9 cellular contexts compared by ENCODE assay signal in genomic region chr4:86043755-86044592, GRCh38.
DNase-seq lines count a peak whose midpoint lies in the region; ATAC-seq and TF ChIP-seq lines count a peak whose summit lies in the region.
"Had no signal": no experiment of that assay in that cellular context is flagged by ENCODE, and none has a peak within 500 bp of the region (broad histone marks: within the 10 kb centered on the region; RNA-seq: fewer than 3 reads in every experiment).

No MANE protein-coding gene starts in this region.

- DNase-seq in activated CD4-positive, alpha-beta T cell treated with anti-CD3 and anti-CD28 coated beads for 48 hours: peak; percentile 3
- DNase-seq in activated CD4-positive, alpha-beta T cell treated with anti-CD3 and anti-CD28 coated beads for 1 hour: no peak
- DNase-seq in NCI-H2171 (lab: John Stamatoyannopoulos, UW): peak; percentile 9
- DNase-seq in activated CD8-positive, alpha-beta T cell treated with anti-CD3 and anti-CD28 coated beads for 36 hours: peak; percentile 12
- peak; percentile 60 for DNase-seq in hepatocyte (ENCODE audit: low spot score)
- no peak for DNase-seq in stomach
- DNase-seq in effector CD4-positive, alpha-beta T cell: no peak

- H3K36me3 ChIP-seq in hepatocyte (replicated peaks; ENCODE audit: insufficient read depth, low read depth) (no peaks in the 10 kb centered on the region), stomach (no peaks in the 10 kb centered on the region)

- H3K9me3 Mint-ChIP-seq in activated CD8-positive, alpha-beta T cell treated with anti-CD3 and anti-CD28 coated beads for 36 hours: no peaks in the 10 kb centered on the region
- H3K9me3 Mint-ChIP-seq: dendritic cell treated with granulocyte-macrophage colony-stimulating factor and Interleukin-4, amounts not matched to agents 40 ng/mL and 50 ng/mL, for 4 days had no signal

- H3K4me1 ChIP-seq in hepatocyte (ENCODE audit: insufficient read depth) (no peaks in the 10 kb centered on the region), stomach (peaks cover 0 to 11% (median 3%) of the 10 kb centered on the region in 4 donors)

- H3K27me3 Mint-ChIP-seq in activated CD8-positive, alpha-beta T cell treated with anti-CD3 and anti-CD28 coated beads for 36 hours: no peaks in the 10 kb centered on the region
- H3K27me3 Mint-ChIP-seq: dendritic cell treated with granulocyte-macrophage colony-stimulating factor and Interleukin-4, amounts not matched to agents 40 ng/mL and 50 ng/mL, for 4 days had no signal

- TF ChIP-seq POLR2A in stomach (IDR thresholded peaks at IDR 0.05): no peak

- no peaks in the 10 kb centered on the region for H3K79me2 ChIP-seq in hepatocyte

- ATAC-seq in HG02610 (IDR thresholded peaks at IDR 0.05; ENCODE audit: unreplicated experiment): peak; percentile 66
- ATAC-seq in activated CD8-positive, alpha-beta T cell treated with anti-CD3 and anti-CD28 coated beads for 36 hours: no peak

- H3K9me3 ChIP-seq in hepatocyte (ENCODE audit: low read depth) (no peaks in the 10 kb centered on the region), stomach (no peaks in the 10 kb centered on the region)

- H3K4me3 ChIP-seq in hepatocyte: no peak overlapping the region
- H3K4me3 ChIP-seq in stomach: no peak overlapping the region

- POLR2A ChIA-PET in activated CD8-positive, alpha-beta T cell treated with anti-CD3 and anti-CD28 coated beads for 36 hours (lab: Charles Lee): no interaction called here

- no peaks in the 10 kb centered on the region for H4K20me1 ChIP-seq in hepatocyte (ENCODE audit: insufficient read depth, poor library complexity, severe bottlenecking)

- TF ChIP-seq CTCF in activated CD8-positive, alpha-beta T cell treated with anti-CD3 and anti-CD28 coated beads for 36 hours (IDR thresholded peaks at IDR 0.05): peak; percentile 71
- TF ChIP-seq CTCF in hepatocyte (IDR thresholded peaks at IDR 0.05; ENCODE audit: poor library complexity) (peak; percentile 76), stomach (IDR thresholded peaks at IDR 0.05) (peak in 5 of 7 experiments; percentile 32 to 72 (median 49))

- H3K27ac ChIP-seq in hepatocyte: no peak overlapping the region
- no peak overlapping the region for H3K27ac ChIP-seq in stomach

- peak overlapping the region; percentile 12 for H2AFZ ChIP-seq in hepatocyte

- no peak overlapping the region for H3K4me3 Mint-ChIP-seq in activated CD8-positive, alpha-beta T cell treated with anti-CD3 and anti-CD28 coated beads for 36 hours
- H3K4me3 Mint-ChIP-seq: dendritic cell treated with granulocyte-macrophage colony-stimulating factor and Interleukin-4, amounts not matched to agents 40 ng/mL and 50 ng/mL, for 4 days had no signal

- H3K27me3 ChIP-seq in hepatocyte: no peaks in the 10 kb centered on the region
- no peaks in the 10 kb centered on the region for H3K27me3 ChIP-seq in stomach

- H3K9me2 ChIP-seq in hepatocyte (replicated peaks; ENCODE audit: insufficient read depth): no peaks in the 10 kb centered on the region

- no peaks in the 10 kb centered on the region for H3K4me1 Mint-ChIP-seq in activated CD8-positive, alpha-beta T cell treated with anti-CD3 and anti-CD28 coated beads for 36 hours (ENCODE audit: low read depth)

- H3K4me2 ChIP-seq in hepatocyte: peak overlapping the region; percentile 29

- H3K27ac Mint-ChIP-seq in activated CD8-positive, alpha-beta T cell treated with anti-CD3 and anti-CD28 coated beads for 36 hours: no peak overlapping the region
- H3K27ac Mint-ChIP-seq: dendritic cell treated with granulocyte-macrophage colony-stimulating factor and Interleukin-4, amounts not matched to agents 40 ng/mL and 50 ng/mL, for 4 days had no signal

- intact Hi-C loops in activated CD8-positive, alpha-beta T cell treated with anti-CD3 and anti-CD28 coated beads for 36 hours (cut with micrococcal nuclease): no loop called here
- intact Hi-C loops in stomach (cut with DNase I; ENCODE audit: low total_unique reads): no loop called here

- WGBS in hepatocyte (ENCODE audit: low lambda C conversion rate, missing lambda C conversion rate): 25% methylated on average over 8 of the region's 8 CpGs
- 15 to 23% (median 18%) methylated on average over 8 of the region's 8 CpGs for WGBS in stomach, 5 donors

- no peak for TF ChIP-seq EP300 in stomach (IDR thresholded peaks at IDR 0.05)

- CTCF ChIA-PET in activated CD8-positive, alpha-beta T cell treated with anti-CD3 and anti-CD28 coated beads for 36 hours (lab: Charles Lee): interaction anchor here (0.8 to 2.5 kb wide), 6 partner anchors 10 to 896 kb away, joined by 3 to 7 read pairs (median 4); no protein-coding TSS in a partner anchor

- no peaks in the 10 kb centered on the region for H3K36me3 Mint-ChIP-seq in activated CD8-positive, alpha-beta T cell treated with anti-CD3 and anti-CD28 coated beads for 36 hours (ENCODE audit: low read depth)

Comparison
In these comparisons a context has a peak if more than half of its experiments do, and no peak if none do; other contexts are left out.
1. DNase-seq: peak in activated CD4-positive, alpha-beta T cell treated with anti-CD3 and anti-CD28 coated beads for 48 hours (single experiment), NCI-H2171 (single experiment), activated CD8-positive, alpha-beta T cell treated with anti-CD3 and anti-CD28 coated beads for 36 hours (single experiment) and hepatocyte (single experiment); none in activated CD4-positive, alpha-beta T cell treated with anti-CD3 and anti-CD28 coated beads for 1 hour (single experiment), stomach (single experiment) and effector CD4-positive, alpha-beta T cell (single experiment).
2. Peak in every context shown above with its lines, with median percentiles within 50 percentile points of each other: CTCF ChIP-seq.